In the genomic region with DNA sequence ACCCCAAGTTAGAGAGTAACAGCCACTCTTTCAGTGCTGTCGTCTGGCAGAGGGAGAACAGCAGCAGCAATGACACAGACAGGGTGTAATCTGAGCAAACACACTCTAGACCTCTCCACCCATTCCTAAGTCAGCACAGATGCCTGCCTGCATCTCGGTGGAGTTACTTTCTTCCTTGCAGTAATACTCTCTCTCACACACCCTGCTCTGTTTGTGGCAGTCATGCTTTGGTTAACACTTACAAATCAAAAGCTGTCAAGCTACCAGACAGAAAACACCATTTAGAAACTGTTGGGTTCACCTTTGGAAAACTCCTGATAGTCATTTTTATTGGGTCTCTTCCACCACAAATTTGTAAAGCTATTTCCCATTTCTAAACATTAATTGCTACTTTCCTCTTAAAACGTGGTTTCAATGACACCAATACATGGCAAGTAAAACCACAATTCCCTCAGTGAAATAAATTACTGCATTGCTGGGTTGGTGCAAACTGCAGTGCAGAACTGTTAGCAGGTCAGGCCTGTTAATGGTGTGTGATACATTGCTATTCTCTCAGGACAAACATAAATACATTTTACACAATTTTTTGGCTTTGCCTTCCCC, we compare ENCODE assay signal across 16 cellular contexts. TPM values are rescaled to one million over a fixed set of nuclear protein-coding genes. Genes with fewer than 3 reads are reported as not detected.
A peak's percentile ranks its signal among the peaks of the same experiment; 100 is the strongest.
DNase-seq lines count a peak whose midpoint lies in the region; ATAC-seq and TF ChIP-seq lines count a peak whose summit lies in the region.
"Had no signal": no experiment of that assay in that cellular context is flagged by ENCODE, and none has a peak within 500 bp of the region (broad histone marks: within the 10 kb centered on the region; RNA-seq: fewer than 3 reads in every experiment).

No MANE protein-coding gene starts in this region.

- no peak for DNase-seq in cardiac muscle cell (ENCODE audit: low read depth in 1 of 2, low spot score in 1 of 2)
- no peak for DNase-seq in heart right ventricle
- DNase-seq in NOMO-1 treated with DMSO at 0.1 percent for 48 hours (lab: John Stamatoyannopoulos, UW; ENCODE audit: unreplicated experiment), result peak; percentile 80
- DNase-seq in smooth muscle cell (lab: John Stamatoyannopoulos, UW; ENCODE audit: unreplicated experiment), result no peak
- DNase-seq in SK-N-DZ (ENCODE audit: low spot score), result no peak
- DNase-seq in amniotic stem cell (lab: John Stamatoyannopoulos, UW), result no peak
- no peak for DNase-seq in stimulated activated CD4-positive, alpha-beta T cell treated with anti-CD3 and anti-CD28 coated beads, Interleukin-4, amount 100 ng/mL, for 1 hour
- DNase-seq: activated CD8-positive, alpha-beta memory T cell treated with anti-CD3 and anti-CD28 coated beads, Interleukin-2, amount 10 ng/mL, durations not matched to agents 7 days and 5 days; brain microvascular endothelial cell; effector memory CD4-positive, alpha-beta T cell; NCI-H446; nucleus accumbens; PC-9; stimulated activated naive CD4-positive, alpha-beta T cell had no signal

- H3F3A ChIP-seq in smooth muscle cell (ENCODE audit: low read depth), result peaks cover 8% of the 10 kb centered on the region

- H3K4me2 ChIP-seq in smooth muscle cell, result no peak overlapping the region
- H3K4me2 ChIP-seq: PC-9 had no signal

- H3K4me1 ChIP-seq in cardiac muscle cell (ENCODE audit: low read depth), result peaks cover 58% of the 10 kb centered on the region
- H3K4me1 ChIP-seq in heart right ventricle, result peaks cover 0 to 28% (median 15%) of the 10 kb centered on the region in 9 donors
- no peaks in the 10 kb centered on the region for H3K4me1 ChIP-seq in smooth muscle cell (ENCODE audit: low read depth)

- no peak for ATAC-seq in heart right ventricle
- peak; percentile 71 for ATAC-seq in esophagus mucosa
- ATAC-seq: activated CD8-positive, alpha-beta memory T cell treated with anti-CD3 and anti-CD28 coated beads, Interleukin-2, amount 10 ng/mL, durations not matched to agents 7 days and 5 days; gastroesophageal sphincter had no signal

- 46 to 67% methylated on average over 3 of the region's 3 CpGs for WGBS in heart right ventricle, 2 donors
- WGBS in smooth muscle cell (ENCODE audit: low lambda C conversion rate), result 17% methylated on average over 3 of the region's 3 CpGs

- H3K4me3 ChIP-seq in cardiac muscle cell (no peak overlapping the region), heart right ventricle (no peak overlapping the region), smooth muscle cell (no peak overlapping the region)
- H3K4me3 ChIP-seq: gastroesophageal sphincter, PC-9 had no signal

- peaks cover 38% of the 10 kb centered on the region for H4K20me1 ChIP-seq in smooth muscle cell (ENCODE audit: low read depth)

- H3K79me2 ChIP-seq in smooth muscle cell (ENCODE audit: low read depth), result peaks cover 76% of the 10 kb centered on the region

- H3K9me3 ChIP-seq in cardiac muscle cell (ENCODE audit: low read depth), result no peaks in the 10 kb centered on the region
- peaks cover 0 to 8% (median 4%) of the 10 kb centered on the region in 11 donors for H3K9me3 ChIP-seq in heart right ventricle
- H3K9me3 ChIP-seq in smooth muscle cell (replicated peaks; ENCODE audit: low read depth), result no peaks in the 10 kb centered on the region

- no peak overlapping the region for H2AFZ ChIP-seq in smooth muscle cell (ENCODE audit: low read depth)
- H2AFZ ChIP-seq: PC-9 had no signal

- peak overlapping the region; percentile 83 for H3K27ac ChIP-seq in cardiac muscle cell
- H3K27ac ChIP-seq in heart right ventricle, result no peak overlapping the region
- H3K27ac ChIP-seq in smooth muscle cell (ENCODE audit: low read depth), result peak overlapping the region; percentile 20
- H3K27ac ChIP-seq: brain microvascular endothelial cell, gastroesophageal sphincter, PC-9 had no signal

- no peak for TF ChIP-seq CTCF in cardiac muscle cell (IDR thresholded peaks at IDR 0.05; ENCODE audit: low read depth, low read length)
- TF ChIP-seq CTCF in heart right ventricle (IDR thresholded peaks at IDR 0.05), result no peak
- TF ChIP-seq CTCF in smooth muscle cell (IDR thresholded peaks at IDR 0.05; ENCODE audit: borderline replicate concordance, insufficient read depth, poor library complexity, severe bottlenecking), result no peak

- H3K9ac ChIP-seq in smooth muscle cell (ENCODE audit: low read depth), result no peak overlapping the region

- peaks cover 18% of the 10 kb centered on the region for H3K36me3 ChIP-seq in cardiac muscle cell
- peaks cover 0 to 43% (median 0%) of the 10 kb centered on the region in 9 donors for H3K36me3 ChIP-seq in heart right ventricle
- H3K36me3 ChIP-seq in smooth muscle cell (ENCODE audit: low read depth), result no peaks in the 10 kb centered on the region

- H3K27me3 ChIP-seq in cardiac muscle cell (no peaks in the 10 kb centered on the region), heart right ventricle (no peaks in the 10 kb centered on the region), smooth muscle cell (ENCODE audit: low read depth) (no peaks in the 10 kb centered on the region)
- H3K27me3 ChIP-seq: brain microvascular endothelial cell, gastroesophageal sphincter had no signal

- intact Hi-C loops in heart right ventricle (cut with DNase I), result no loop called here

RNA-seq across cellular contexts. Expression of gene LHFPL2, which starts 27.2 kb away (rescaled TPM):
- total RNA-seq in cardiac muscle cell, result 126 TPM in 2 replicates
- 96.6 and 101 TPM in 2 replicates for polyA plus RNA-seq in cardiac muscle cell
- total RNA-seq in heart right ventricle, result 10 to 100 TPM in 1 of 10 donors, 1 to 10 TPM in 9; 3.8 to 14.9 (median 5.1) TPM
- polyA plus RNA-seq in heart right ventricle, result 1 to 10 TPM; 2.4 to 5.7 TPM
- 3.7 TPM for total RNA-seq in esophagus mucosa
- total RNA-seq in smooth muscle cell, result 18.6 and 18.8 TPM in 2 replicates
- polyA plus RNA-seq in smooth muscle cell, result 10.5 and 13.4 TPM in 2 replicates
- 9.7 and 11.0 TPM in 2 replicates for polyA plus RNA-seq in SK-N-DZ (2014; cell fraction: cytosol; rRNA removed)
- polyA plus RNA-seq in SK-N-DZ (2014; cell fraction: nucleus; rRNA removed), result 9.2 and 9.8 TPM in 2 replicates
- total RNA-seq: activated CD8-positive, alpha-beta memory T cell treated with anti-CD3 and anti-CD28 coated beads, Interleukin-2, amount 10 ng/mL, durations not matched to agents 7 days and 5 days had no signal

Comparison
In these comparisons a context has a peak if more than half of its experiments do, and no peak if none do; other contexts are left out.
1. H3K27ac ChIP-seq: peak in cardiac muscle cell (single experiment) and smooth muscle cell (single experiment); none in heart right ventricle (0 of 10).